Comparison of ENCODE assay signal across 7 cellular contexts in genomic region chr17:206484-206883, GRCh38. TPM values are rescaled to one million over a fixed set of nuclear protein-coding genes. Genes with fewer than 3 reads are reported as not detected.
"Had no signal": no experiment of that assay in that cellular context is flagged by ENCODE, and none has a peak within 500 bp of the region (broad histone marks: within the 10 kb centered on the region; RNA-seq: fewer than 3 reads in every experiment).

No MANE protein-coding gene starts in this region.

RNA-seq across cellular contexts. Expression of gene DOC2B, which starts 25.0 kb away (rescaled TPM):
- total RNA-seq: HT1080, LHCN-M2, MCF 10A, PC-9, RPMI7951, SJCRH30 had no signal
- polyA plus RNA-seq: IgD-negative memory B cell had no signal
